Comparison of ENCODE assay signal across 15 cellular contexts in the genomic region with DNA sequence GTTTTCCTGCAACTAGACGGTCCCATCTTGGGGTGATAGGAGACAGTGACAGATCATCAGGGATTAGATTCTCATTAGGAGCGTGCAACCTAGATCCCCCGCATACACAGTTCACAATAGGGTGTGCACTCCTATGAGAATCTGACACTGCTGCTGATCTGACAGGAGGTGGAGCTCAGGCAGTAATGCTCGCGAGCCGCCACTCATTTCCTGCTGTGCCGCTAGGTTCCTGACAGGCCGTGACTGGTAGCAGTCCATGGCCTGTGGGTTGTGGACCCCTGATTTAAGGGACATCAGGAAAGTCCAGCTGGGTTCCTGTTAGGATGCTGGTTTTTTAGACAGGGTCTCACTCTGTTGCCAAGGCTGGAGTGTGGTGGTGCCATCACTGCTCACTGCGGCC. TPM values are rescaled to one million over a fixed set of nuclear protein-coding genes. Genes with fewer than 3 reads are reported as not detected.
DNase-seq lines count a peak whose midpoint lies in the region; ATAC-seq, FAIRE-seq and TF ChIP-seq lines count a peak whose summit lies in the region.
"Had no signal": no experiment of that assay in that cellular context is flagged by ENCODE, and none has a peak within 500 bp of the region (broad histone marks: within the 10 kb centered on the region; RNA-seq: fewer than 3 reads in every experiment).

No MANE protein-coding gene starts in this region.

- no peaks in the 10 kb centered on the region for H3K4me1 Mint-ChIP-seq in naive thymus-derived CD4-positive, alpha-beta T cell
- H3K4me1 Mint-ChIP-seq: CD4-positive, CD25-positive, alpha-beta regulatory T cell had no signal

- H4K20me1 ChIP-seq in K562 (replicated peaks; ENCODE audit: control insufficient read depth, insufficient read depth, low read length) = no peaks in the 10 kb centered on the region
- H4K20me1 ChIP-seq: BLaER1 treated with 17β-estradiol and CSF1 and Interleukin-3, amounts not matched to agents 10 nM and 100 nM had no signal

- no peak overlapping the region for H3K27ac Mint-ChIP-seq in naive thymus-derived CD4-positive, alpha-beta T cell
- H3K27ac Mint-ChIP-seq: CD4-positive, CD25-positive, alpha-beta regulatory T cell had no signal

- 88% methylated on average over 9 of the region's 9 CpGs for WGBS in right cardiac atrium
- whole genome bisulfite sequencing in K562 (ENCODE audit: insufficient coverage, low coverage, missing lambda C conversion rate) = under 1% methylated on average over 9 of the region's 9 CpGs

- POLR2A ChIA-PET in K562 (lab: Yijun Ruan, JAX) = interaction anchor here (0.8 to 1.6 kb wide), 2 partner anchors 11 to 13 kb away, joined by 3 read pairs; no protein-coding TSS in a partner anchor
- POLR2A ChIA-PET in naive thymus-derived CD4-positive, alpha-beta T cell (lab: Charles Lee) = no interaction called here

- in situ Hi-C loops in K562 (cut with MboI) = no loop called here

- TF ChIP-seq CTCF in left ventricle myocardium inferior (IDR thresholded peaks at IDR 0.05; ENCODE audit: borderline replicate concordance) (no peak), K562 (IDR thresholded peaks at IDR 0.05 in 2 of 3, conservative IDR thresholded peaks at IDR 0.05 in 1 of 3; ENCODE audit: insufficient read depth in 2 of 3, low read depth in 1 of 3, low read length in 3 of 3) (no peak)

- H3K9me3 Mint-ChIP-seq in naive thymus-derived CD4-positive, alpha-beta T cell = no peaks in the 10 kb centered on the region

- TF ChIP-seq RAD21 in K562 (CRISPR knock-in tag; conservative IDR thresholded peaks at IDR 0.05 in 1 of 2, IDR thresholded peaks at IDR 0.05 in 1 of 2) = no peak

- intact Hi-C loops in left ventricle myocardium inferior (cut with micrococcal nuclease) (no loop called here), right cardiac atrium (cut with DNase I) (no loop called here), K562 (cut with micrococcal nuclease) (no loop called here)
- intact Hi-C loops in naive thymus-derived CD4-positive, alpha-beta T cell (cut with micrococcal nuclease) = no loop called here

- no peak for FAIRE-seq in K562 (lab: Jason Lieb, UNC)
- FAIRE-seq in urothelium cell line (lab: Jason Lieb, UNC) = peak; percentile 42
- FAIRE-seq: H54 had no signal

- H3K36me3 ChIP-seq in left ventricle myocardium inferior = no peaks in the 10 kb centered on the region
- no peaks in the 10 kb centered on the region for H3K36me3 ChIP-seq in K562 (ENCODE audit: control insufficient read depth, insufficient read depth, low read length)
- no peaks in the 10 kb centered on the region for H3K36me3 ChIP-seq in naive thymus-derived CD4-positive, alpha-beta T cell (ENCODE audit: control insufficient read depth in 2 of 3, insufficient read depth in 3 of 3, low read length in 3 of 3)
- H3K36me3 ChIP-seq: BLaER1 treated with 17β-estradiol and CSF1 and Interleukin-3, amounts not matched to agents 10 nM and 100 nM had no signal

- TF ChIP-seq POLR2A in K562 (conservative IDR thresholded peaks at IDR 0.05) = no peak

- H3K27ac ChIP-seq in left ventricle myocardium inferior (replicated peaks) (peak overlapping the region; percentile 69), right cardiac atrium (ENCODE audit: low read length) (no peak overlapping the region), K562 (ENCODE audit: extremely low read depth, low read depth, low read length) (no peak overlapping the region)
- no peak overlapping the region for H3K27ac ChIP-seq in naive thymus-derived CD4-positive, alpha-beta T cell (ENCODE audit: low read depth, low read length)
- H3K27ac ChIP-seq: BLaER1 treated with 17β-estradiol and CSF1 and Interleukin-3, amounts not matched to agents 10 nM and 100 nM; GM23248 had no signal

- H3K4me1 ChIP-seq in left ventricle myocardium inferior = peaks cover 99% of the 10 kb centered on the region
- H3K4me1 ChIP-seq in right cardiac atrium (ENCODE audit: control insufficient read depth, insufficient read depth, low read length) = peaks cover 13% of the 10 kb centered on the region
- no peaks in the 10 kb centered on the region for H3K4me1 ChIP-seq in K562 (replicated peaks in 1 of 2; ENCODE audit: control insufficient read depth in 2 of 2, insufficient read depth in 2 of 2, low read length in 2 of 2)
- H3K4me1 ChIP-seq in naive thymus-derived CD4-positive, alpha-beta T cell (ENCODE audit: control insufficient read depth in 2 of 2, insufficient read depth in 2 of 2, low read length in 2 of 2) = no peaks in the 10 kb centered on the region
- H3K4me1 ChIP-seq: BLaER1 treated with 17β-estradiol and CSF1 and Interleukin-3, amounts not matched to agents 10 nM and 100 nM had no signal

- H3K9me3 ChIP-seq in left ventricle myocardium inferior (replicated peaks) = no peaks in the 10 kb centered on the region
- no peaks in the 10 kb centered on the region for H3K9me3 ChIP-seq in right cardiac atrium (ENCODE audit: control insufficient read depth, low read length)
- H3K9me3 ChIP-seq in K562 (replicated peaks; ENCODE audit: control insufficient read depth, insufficient read depth, low read depth, low read length) = no peaks in the 10 kb centered on the region
- no peaks in the 10 kb centered on the region for H3K9me3 ChIP-seq in naive thymus-derived CD4-positive, alpha-beta T cell (ENCODE audit: control insufficient read depth in 2 of 3, low read length in 3 of 3)
- H3K9me3 ChIP-seq: BLaER1 treated with 17β-estradiol and CSF1 and Interleukin-3, amounts not matched to agents 10 nM and 100 nM had no signal

- no TSS peak for BruUV-seq in K562 (replicated peaks; lab: Mats Ljungman, UMichigan)

- H3K27me3 Mint-ChIP-seq in naive thymus-derived CD4-positive, alpha-beta T cell = peaks cover 0 to 8% (median 4%) of the 10 kb centered on the region in 5 donors
- H3K27me3 Mint-ChIP-seq: CD4-positive, CD25-positive, alpha-beta regulatory T cell had no signal

- H3K36me3 Mint-ChIP-seq in naive thymus-derived CD4-positive, alpha-beta T cell = no peaks in the 10 kb centered on the region
- H3K36me3 Mint-ChIP-seq: CD4-positive, CD25-positive, alpha-beta regulatory T cell had no signal

- no peaks in the 10 kb centered on the region for H3K79me2 ChIP-seq in K562 (ENCODE audit: control insufficient read depth, insufficient read depth, low read length)

- no peak for ATAC-seq in right cardiac atrium
- ATAC-seq in K562 = peak; percentile 58; the same call in 2 of the 3 replicates
- ATAC-seq in naive thymus-derived CD4-positive, alpha-beta T cell = peak; percentile 8
- no peak for ATAC-seq in HG03025 (IDR thresholded peaks at IDR 0.05; ENCODE audit: low FRiP score, unreplicated experiment)
- ATAC-seq: HCT116 had no signal

- no peak overlapping the region for H3K4me3 Mint-ChIP-seq in naive thymus-derived CD4-positive, alpha-beta T cell
- H3K4me3 Mint-ChIP-seq: CD4-positive, CD25-positive, alpha-beta regulatory T cell had no signal

- TF ChIP-seq EP300 in K562 (IDR thresholded peaks at IDR 0.05; ENCODE audit: low read length) = no peak

- H3K4me3 ChIP-seq in left ventricle myocardium inferior (no peak overlapping the region), right cardiac atrium (ENCODE audit: low read length) (no peak overlapping the region), K562 (no peak overlapping the region)
- no peak overlapping the region for H3K4me3 ChIP-seq in naive thymus-derived CD4-positive, alpha-beta T cell (ENCODE audit: low read length)
- H3K4me3 ChIP-seq: BLaER1 treated with 17β-estradiol and CSF1 and Interleukin-3, amounts not matched to agents 10 nM and 100 nM; GM23248 had no signal

- CTCF ChIA-PET in K562 (lab: Yijun Ruan, JAX; ENCODE audit: low intra/inter-chr PET ratio) = no interaction called here
- CTCF ChIA-PET in naive thymus-derived CD4-positive, alpha-beta T cell (lab: Charles Lee) = no interaction called here

- H3K9me1 ChIP-seq in K562 (ENCODE audit: control insufficient read depth, insufficient read depth, low read length) = no peaks in the 10 kb centered on the region

- no peak overlapping the region for H2AFZ ChIP-seq in K562 (ENCODE audit: low read depth, low read length)
- H2AFZ ChIP-seq: GM23248 had no signal

- DNase-seq in left ventricle myocardium inferior (no peak), right cardiac atrium (no peak), K562 (ENCODE audit: extremely low read depth in 1 of 4, low spot score in 3 of 4) (no peak), urothelium cell line (ENCODE audit: low spot score) (no peak)
- no peak for DNase-seq in naive thymus-derived CD4-positive, alpha-beta T cell
- no peak for DNase-seq in NK-92 treated with Interleukin-12 subunit alpha and Interleukin-12 subunit beta, amount 100 ng/mL, for 24 hours (lab: John Stamatoyannopoulos, UW)
- DNase-seq: ACHN; Calu3; CD4-positive, CD25-positive, alpha-beta regulatory T cell; DMS 273 treated with DMSO at 0.1 percent for 48 hours; GM23248 had no signal

- no peak overlapping the region for H3K4me2 ChIP-seq in K562 (ENCODE audit: insufficient read depth, low read length)
- H3K4me2 ChIP-seq: BLaER1 treated with 17β-estradiol and CSF1 and Interleukin-3, amounts not matched to agents 10 nM and 100 nM had no signal

- H3K9ac ChIP-seq in K562 (ENCODE audit: insufficient read depth in 1 of 2, low read depth in 2 of 2, low read length in 2 of 2) = no peak overlapping the region
- H3K9ac ChIP-seq: BLaER1 treated with 17β-estradiol and CSF1 and Interleukin-3, amounts not matched to agents 10 nM and 100 nM had no signal

- H3K27me3 ChIP-seq in left ventricle myocardium inferior (ENCODE audit: low read depth) (no peaks in the 10 kb centered on the region), right cardiac atrium (ENCODE audit: control insufficient read depth, insufficient read depth) (no peaks in the 10 kb centered on the region), K562 (ENCODE audit: control insufficient read depth in 2 of 2, insufficient read depth in 2 of 2, low read length in 2 of 2) (peaks cover 0 to 10% of the 10 kb centered on the region in 2 experiments; a peak in 3 of 5 replicates)
- no peaks in the 10 kb centered on the region for H3K27me3 ChIP-seq in naive thymus-derived CD4-positive, alpha-beta T cell (ENCODE audit: control insufficient read depth in 2 of 2, insufficient read depth in 2 of 2, low read length in 2 of 2)
- H3K27me3 ChIP-seq: BLaER1 treated with 17β-estradiol and CSF1 and Interleukin-3, amounts not matched to agents 10 nM and 100 nM had no signal

RNA-seq across cellular contexts. Expression of a gene that starts 48.7 kb away (rescaled TPM):
- total RNA-seq in left ventricle myocardium inferior (132 TPM), right cardiac atrium (10 to 100 TPM; 55.1 to 76.2 (median 62.9) TPM), K562 (2014; rRNA removed) (0.09 TPM in 1 of 2 replicates, not detected in the other), K562 (2014; rRNA removed; fragmentation: Illumina TruSeq; extraction: Trizol) (0.07 TPM in 1 of 2 replicates, not detected in the other), K562 (2015; rRNA removed; fragmentation: Illumina TruSeq; extraction: Trizol) (0.11 TPM in 1 of 2 replicates, not detected in the other), K562 (2021) (0.16 and 0.31 TPM in 2 replicates)
- polyA plus RNA-seq in right cardiac atrium (81.5 TPM), K562 (2011; rRNA removed) (0.03 and 0.11 TPM in 2 replicates), K562 (2014; fragmentation: Illumina TruSeq; extraction: Trizol) (0.04 TPM in 1 of 2 replicates, not detected in the other), K562 (2014; fragmentation: Nextera tagmentation; extraction: Ambion mirVana) (under 1 TPM in 1 of 2 experiments, not detected in 1; 0.08 TPM), K562 (2014; rRNA removed) (not detected in 2 replicates)
- 0.16 and 0.70 TPM in 2 replicates for total RNA-seq in K562 (2011; cell fraction: chromatin; rRNA removed; ENCODE audit: low replicate concordance)
- total RNA-seq in K562 (2011; cell fraction: nucleolus; rRNA removed) = 0.17 and 1.1 TPM in 2 replicates
- total RNA-seq in K562 (2011; cell fraction: nucleoplasm; rRNA removed) = 0.69 TPM in 1 of 2 replicates, not detected in the other
- 0.01 and 0.18 TPM in 2 replicates for polyA plus RNA-seq in K562 (2011; cell fraction: cytosol; rRNA removed)
- polyA plus RNA-seq in K562 (2011; cell fraction: nucleus; rRNA removed) = 0.35 and 0.41 TPM in 2 replicates
- polyA plus RNA-seq in K562 (2012) = 0.04 and 0.29 TPM in 2 replicates
- 0.07 and 0.09 TPM in 2 replicates for polyA minus RNA-seq in K562 (2011; rRNA and poly(A)+ RNA removed)
- not detected in 2 replicates for polyA minus RNA-seq in K562 (2011; cell fraction: cytosol; rRNA and poly(A)+ RNA removed)
- polyA minus RNA-seq in K562 (2011; cell fraction: nucleus; rRNA and poly(A)+ RNA removed) = 0.22 and 0.54 TPM in 2 replicates
- 10 to 100 TPM in 1 of 5 experiments, 1 to 10 TPM in 4; 8.2 to 21.2 (median 8.5) TPM for total RNA-seq in naive thymus-derived CD4-positive, alpha-beta T cell
- polyA plus RNA-seq in naive thymus-derived CD4-positive, alpha-beta T cell = 1 to 10 TPM; 3.8 to 4.4 TPM

Comparison
In these comparisons a context has a peak if more than half of its experiments do, and no peak if none do; other contexts are left out.
1. ATAC-seq: peak in K562 (single experiment) and naive thymus-derived CD4-positive, alpha-beta T cell (single experiment); none in right cardiac atrium (0 of 2) and HG03025 (single experiment).
2. RNA of a gene that starts 48.7 kb away (total RNA-seq): 132 TPM in left ventricle myocardium inferior (single experiment), 55.1 to 76.2 TPM in right cardiac atrium and 8.2 to 21.2 TPM in naive thymus-derived CD4-positive, alpha-beta T cell; 0.07 to 1.1 TPM in K562; every median in the first group is over 4 times any median in the second.